ENCODE assay signal across 11 cellular contexts in genomic region chr7:100352230-100352781, GRCh38. TPM values are rescaled to one million over a fixed set of nuclear protein-coding genes. Genes with fewer than 3 reads are reported as not detected.
DNase-seq lines count a peak whose midpoint lies in the region; ATAC-seq, FAIRE-seq and TF ChIP-seq lines count a peak whose summit lies in the region.
"Not testable (repeated sequence)": the region's sequence is repeated elsewhere in the genome, so short reads cannot be mapped to it uniquely, and the experiment has no call there.
"Had no signal": no experiment of that assay in that cellular context is flagged by ENCODE, and none has a peak within 500 bp of the region (broad histone marks: within the 10 kb centered on the region; RNA-seq: fewer than 3 reads in every experiment).

No MANE protein-coding gene starts in this region.

- not testable (repeated sequence) for H3K4me3 ChIP-seq in bronchial epithelial cell (ENCODE audit: low read depth, low read length); HepG2 (replicated peaks in 1 of 3; ENCODE audit: insufficient read depth in 1 of 3, low read depth in 2 of 3, low read length in 3 of 3)

- peaks cover 10% of the 10 kb centered on the region for H3K4me1 Mint-ChIP-seq in CD4-positive, alpha-beta T cell (ENCODE audit: low read depth)
- H3K4me1 Mint-ChIP-seq in H9, result not testable (repeated sequence)
- H3K4me1 Mint-ChIP-seq in activated CD4-positive, alpha-beta T cell treated with anti-CD3 and anti-CD28 coated beads, Interleukin-2, amount 10 ng/mL, durations not matched to agents 7 days and 5 days, result peaks cover 27% of the 10 kb centered on the region
- H3K4me1 Mint-ChIP-seq in activated naive CD4-positive, alpha-beta T cell treated with anti-CD3 and anti-CD28 coated beads, Interleukin-2, amount 10 ng/mL, durations not matched to agents 7 days and 5 days, result peaks cover 37% of the 10 kb centered on the region
- peaks cover 28 to 59% of the 10 kb centered on the region in 2 donors for H3K4me1 Mint-ChIP-seq in natural killer cell
- H3K4me1 Mint-ChIP-seq in stimulated activated naive B cell treated with anti-CD40 and anti-IgM and Interleukin-4, amounts not matched to agents 10 μg/mL and 1 μg/mL and 100 μg/mL, for 72 hours, result peaks cover 21 to 28% of the 10 kb centered on the region in 2 donors

- not testable (repeated sequence) for H3K79me1 ChIP-seq in H9 (ENCODE audit: insufficient read depth, low read depth, low read length, poor library complexity, severe bottlenecking)

- H4K5ac ChIP-seq in H9 (ENCODE audit: insufficient read length, low read depth, low read length), result not testable (repeated sequence)

- not testable (repeated sequence) for H3K23me2 ChIP-seq in H9 (ENCODE audit: insufficient read length, low read depth, low read length, poor library complexity, severe bottlenecking)

- TF ChIP-seq CTCF in CD4-positive, alpha-beta T cell (IDR thresholded peaks at IDR 0.05); H9 (conservative IDR thresholded peaks at IDR 0.05); bronchial epithelial cell (IDR thresholded peaks at IDR 0.05; ENCODE audit: insufficient read depth, low read length, severe bottlenecking); HepG2 (CRISPR knock-in tag; IDR thresholded peaks at IDR 0.05); natural killer cell (IDR thresholded peaks at IDR 0.05): not testable (repeated sequence)

- H4K20me1 ChIP-seq in H9 (ENCODE audit: control insufficient read depth, insufficient read depth, insufficient read length); HepG2 (ENCODE audit: insufficient read depth, low read length): not testable (repeated sequence)

- H3K27me3 Mint-ChIP-seq in CD4-positive, alpha-beta T cell; H9 (ENCODE audit: low read depth); activated CD4-positive, alpha-beta T cell treated with anti-CD3 and anti-CD28 coated beads, Interleukin-2, amount 10 ng/mL, durations not matched to agents 7 days and 5 days; activated naive CD4-positive, alpha-beta T cell treated with anti-CD3 and anti-CD28 coated beads, Interleukin-2, amount 10 ng/mL, durations not matched to agents 7 days and 5 days; natural killer cell (ENCODE audit: low read depth in 2 of 2); stimulated activated naive B cell treated with anti-CD40 and anti-IgM and Interleukin-4, amounts not matched to agents 10 μg/mL and 1 μg/mL and 100 μg/mL, for 72 hours: not testable (repeated sequence)

- not testable (repeated sequence) for H3K18ac ChIP-seq in H9 (ENCODE audit: insufficient read length, low read depth, low read length)

- H3K27ac ChIP-seq in CD4-positive, alpha-beta T cell (ENCODE audit: low read depth, low read length); H9 (ENCODE audit: insufficient read length, low read depth, low read length); HepG2 (ENCODE audit: extremely low read length, insufficient read depth, low read length): not testable (repeated sequence)

- TF ChIP-seq POLR2A in HepG2 (IDR thresholded peaks at IDR 0.05; ENCODE audit: insufficient read depth in 1 of 2, low read depth in 2 of 2, low read length in 2 of 2), result not testable (repeated sequence)

- POLR2A ChIA-PET in CD4-positive, alpha-beta T cell (lab: Charles Lee); activated CD4-positive, alpha-beta T cell treated with anti-CD3 and anti-CD28 coated beads, Interleukin-2, amount 10 ng/mL, durations not matched to agents 7 days and 5 days (lab: Charles Lee); HepG2 (lab: Yijun Ruan, JAX): not testable (repeated sequence)

- not testable (repeated sequence) for H4K8ac ChIP-seq in H9 (replicated peaks; ENCODE audit: insufficient read length, low read depth, low read length)

- peak; percentile 28 for FAIRE-seq in bronchial epithelial cell (lab: Jason Lieb, UNC)
- not testable (repeated sequence) for FAIRE-seq in HepG2 (lab: Jason Lieb, UNC)

- in situ Hi-C loops in HepG2 (cut with HindIII; ENCODE audit: extremely low pct_ligation_motif_present, low pct_unique_long_range_greater_than_20kb), result not testable (repeated sequence)

- peaks cover 71% of the 10 kb centered on the region for H3K36me3 Mint-ChIP-seq in CD4-positive, alpha-beta T cell (ENCODE audit: low read depth)
- H3K36me3 Mint-ChIP-seq in H9 (ENCODE audit: insufficient read depth in 1 of 3, low read depth in 3 of 3), result peaks cover 40 to 82% (median 72%) of the 10 kb centered on the region in 3 experiments; a peak in 6 of 7 replicates
- H3K36me3 Mint-ChIP-seq in activated CD4-positive, alpha-beta T cell treated with anti-CD3 and anti-CD28 coated beads, Interleukin-2, amount 10 ng/mL, durations not matched to agents 7 days and 5 days (ENCODE audit: low read depth), result peaks cover 43% of the 10 kb centered on the region
- peaks cover 49% of the 10 kb centered on the region for H3K36me3 Mint-ChIP-seq in activated naive CD4-positive, alpha-beta T cell treated with anti-CD3 and anti-CD28 coated beads, Interleukin-2, amount 10 ng/mL, durations not matched to agents 7 days and 5 days
- not testable (repeated sequence) for H3K36me3 Mint-ChIP-seq in natural killer cell
- H3K36me3 Mint-ChIP-seq in stimulated activated naive B cell treated with anti-CD40 and anti-IgM and Interleukin-4, amounts not matched to agents 10 μg/mL and 1 μg/mL and 100 μg/mL, for 72 hours, result peaks cover 58 to 62% of the 10 kb centered on the region in 2 donors

- H2BK15ac ChIP-seq in H9 (ENCODE audit: low read depth, low read length), result not testable (repeated sequence)

- not testable (repeated sequence) for H3K79me2 ChIP-seq in H9 (ENCODE audit: insufficient read depth, low read length); HepG2 (ENCODE audit: insufficient read depth, low read length)

- not testable (repeated sequence) for H3K4ac ChIP-seq in H9 (ENCODE audit: low read depth, low read length)

- CTCF ChIA-PET in CD4-positive, alpha-beta T cell (lab: Charles Lee); activated CD4-positive, alpha-beta T cell treated with anti-CD3 and anti-CD28 coated beads, Interleukin-2, amount 10 ng/mL, durations not matched to agents 7 days and 5 days (lab: Charles Lee); activated naive CD4-positive, alpha-beta T cell treated with anti-CD3 and anti-CD28 coated beads, Interleukin-2, amount 10 ng/mL, durations not matched to agents 7 days and 5 days (lab: Charles Lee); HepG2 (lab: Yijun Ruan, JAX; ENCODE audit: low intra/inter-chr PET ratio, low total read pairs): not testable (repeated sequence)

- peak; percentile 85 for ATAC-seq in CD4-positive, alpha-beta T cell (ENCODE audit: poor library complexity)
- not testable (repeated sequence) for ATAC-seq in HepG2
- ATAC-seq in natural killer cell, result peak; percentile 79 to 87 (median 85)
- ATAC-seq in stimulated activated naive B cell treated with anti-CD40 and anti-IgM and Interleukin-4, amounts not matched to agents 10 μg/mL and 1 μg/mL and 100 μg/mL, for 72 hours (replicated peaks), result peak in 1 of 2 donors; percentile 43

- not testable (repeated sequence) for H3K4me2 ChIP-seq in H9 (ENCODE audit: insufficient read depth, insufficient read length, low read length); HepG2 (ENCODE audit: low read depth, low read length)

- intact Hi-C loops in CD4-positive, alpha-beta T cell (cut with DNase I, micrococcal nuclease); HepG2 (cut with micrococcal nuclease; ENCODE audit: unreplicated experiment): not testable (repeated sequence)
- intact Hi-C loops in natural killer cell (cut with micrococcal nuclease), result loop anchor here (2.0 kb wide), 1 partner anchor 16 kb away; no protein-coding TSS in a partner anchor

- not testable (repeated sequence) for H2BK12ac ChIP-seq in H9 (ENCODE audit: insufficient read length, low read depth, low read length)

- not testable (repeated sequence) for H2AFZ ChIP-seq in H9 (ENCODE audit: low read length); HepG2 (ENCODE audit: low read length)

- H3K4me3 Mint-ChIP-seq in CD4-positive, alpha-beta T cell; H9; activated CD4-positive, alpha-beta T cell treated with anti-CD3 and anti-CD28 coated beads, Interleukin-2, amount 10 ng/mL, durations not matched to agents 7 days and 5 days; activated naive CD4-positive, alpha-beta T cell treated with anti-CD3 and anti-CD28 coated beads, Interleukin-2, amount 10 ng/mL, durations not matched to agents 7 days and 5 days; stimulated activated naive B cell treated with anti-CD40 and anti-IgM and Interleukin-4, amounts not matched to agents 10 μg/mL and 1 μg/mL and 100 μg/mL, for 72 hours: not testable (repeated sequence)
- peak overlapping the region; percentile 95 for H3K4me3 Mint-ChIP-seq in natural killer cell

- not testable (repeated sequence) for H3K9me3 Mint-ChIP-seq in CD4-positive, alpha-beta T cell; H9; activated CD4-positive, alpha-beta T cell treated with anti-CD3 and anti-CD28 coated beads, Interleukin-2, amount 10 ng/mL, durations not matched to agents 7 days and 5 days; activated naive CD4-positive, alpha-beta T cell treated with anti-CD3 and anti-CD28 coated beads, Interleukin-2, amount 10 ng/mL, durations not matched to agents 7 days and 5 days; natural killer cell; stimulated activated naive B cell treated with anti-CD40 and anti-IgM and Interleukin-4, amounts not matched to agents 10 μg/mL and 1 μg/mL and 100 μg/mL, for 72 hours

- H2BK20ac ChIP-seq in H9 (ENCODE audit: low read depth, low read length, poor library complexity, severe bottlenecking), result not testable (repeated sequence)

- H3K14ac ChIP-seq in H9 (ENCODE audit: insufficient read depth, low read length), result not testable (repeated sequence)

- not testable (repeated sequence) for H2AK5ac ChIP-seq in H9 (ENCODE audit: insufficient read length, low read length)

- H2BK5ac ChIP-seq in H9 (ENCODE audit: insufficient read length, low read length), result not testable (repeated sequence)

- H3K36me3 ChIP-seq in bronchial epithelial cell (ENCODE audit: control insufficient read depth, insufficient read depth, low read length) (peaks cover 51% of the 10 kb centered on the region), HepG2 (replicated peaks in 1 of 2; ENCODE audit: control insufficient read depth in 1 of 2, insufficient read depth in 2 of 2, low read length in 2 of 2) (peaks cover 28 to 83% of the 10 kb centered on the region in 2 experiments)

- H3K9ac ChIP-seq in H9 (ENCODE audit: extremely low read depth, insufficient read length, low read length); HepG2 (ENCODE audit: insufficient read depth, low read depth, low read length): not testable (repeated sequence)

- H3K4me1 ChIP-seq in H9 (ENCODE audit: insufficient read depth, low read length); HepG2 (ENCODE audit: insufficient read depth, low read length): not testable (repeated sequence)

- WGBS in H9 (ENCODE audit: extremely low coverage, insufficient read length, low lambda C conversion rate), result no CpG with 5 or more reads among the region's 18 CpGs
- 97% methylated on average over 7 of the region's 18 CpGs for WGBS in HepG2 (ENCODE audit: low lambda C conversion rate)

- H3T11ph ChIP-seq in H9 (ENCODE audit: low read length), result not testable (repeated sequence)

- TF ChIP-seq EP300 in HepG2 (IDR thresholded peaks at IDR 0.05; ENCODE audit: low read depth in 2 of 2, low read length in 2 of 2); HepG2 (CRISPR knock-in tag; IDR thresholded peaks at IDR 0.05; ENCODE audit: borderline replicate concordance): not testable (repeated sequence)

- H3K9me3 ChIP-seq in CD4-positive, alpha-beta T cell (ENCODE audit: control insufficient read depth, low read length); H9 (ENCODE audit: control insufficient read depth, low read depth, low read length); HepG2 (ENCODE audit: low read length): not testable (repeated sequence)

- H3K56ac ChIP-seq in H9 (ENCODE audit: insufficient read length, low read depth, low read length), result not testable (repeated sequence)

- not testable (repeated sequence) for DNase-seq in CD4-positive, alpha-beta T cell; activated CD4-positive, alpha-beta T cell treated with anti-CD3 and anti-CD28 coated beads, Interleukin-2, amount 10 ng/mL, durations not matched to agents 7 days and 5 days; activated naive CD4-positive, alpha-beta T cell treated with anti-CD3 and anti-CD28 coated beads, Interleukin-2, amount 10 ng/mL, durations not matched to agents 7 days and 5 days; bronchial epithelial cell (ENCODE audit: low read depth); HepG2 (ENCODE audit: low spot score); natural killer cell; stimulated activated naive B cell treated with anti-CD40 and anti-IgM and Interleukin-4, amounts not matched to agents 10 μg/mL and 1 μg/mL and 100 μg/mL, for 72 hours
- DNase-seq in H9, result peak; percentile 14

- H4K91ac ChIP-seq in H9 (ENCODE audit: insufficient read length, low read depth, low read length), result not testable (repeated sequence)

- H2BK120ac ChIP-seq in H9 (ENCODE audit: low read depth, low read length, poor library complexity, severe bottlenecking), result not testable (repeated sequence)

- not testable (repeated sequence) for H3K27ac Mint-ChIP-seq in CD4-positive, alpha-beta T cell; H9
- peak overlapping the region; percentile 73 for H3K27ac Mint-ChIP-seq in activated CD4-positive, alpha-beta T cell treated with anti-CD3 and anti-CD28 coated beads, Interleukin-2, amount 10 ng/mL, durations not matched to agents 7 days and 5 days
- peak overlapping the region; percentile 80 for H3K27ac Mint-ChIP-seq in activated naive CD4-positive, alpha-beta T cell treated with anti-CD3 and anti-CD28 coated beads, Interleukin-2, amount 10 ng/mL, durations not matched to agents 7 days and 5 days
- H3K27ac Mint-ChIP-seq in natural killer cell, result peak overlapping the region; percentile 92 to 98
- H3K27ac Mint-ChIP-seq in stimulated activated naive B cell treated with anti-CD40 and anti-IgM and Interleukin-4, amounts not matched to agents 10 μg/mL and 1 μg/mL and 100 μg/mL, for 72 hours, result peak overlapping the region; percentile 37

- not testable (repeated sequence) for BruUV-seq in HepG2 (replicated peaks; lab: Mats Ljungman, UMichigan)

- not testable (repeated sequence) for H3K27me3 ChIP-seq in CD4-positive, alpha-beta T cell (ENCODE audit: control insufficient read depth, insufficient read depth, low read length); H9 (ENCODE audit: insufficient read depth, low read length); bronchial epithelial cell (ENCODE audit: control insufficient read depth, insufficient read depth, low read length); HepG2 (ENCODE audit: control insufficient read depth in 1 of 2, insufficient read depth in 2 of 2, low read length in 2 of 2)

- TF ChIP-seq RAD21 in HepG2 (CRISPR knock-in tag; IDR thresholded peaks at IDR 0.05), result not testable (repeated sequence)

- not testable (repeated sequence) for H3K23ac ChIP-seq in H9 (ENCODE audit: insufficient read length, low read depth, low read length)

RNA-seq across cellular contexts. Expression of gene PILRB, which starts 5.6 kb away (rescaled TPM):
- total RNA-seq in CD4-positive, alpha-beta T cell, result 10 to 100 TPM; 56.4 to 67.6 TPM
- total RNA-seq in H9 (2021) (43.5 and 50.1 TPM in 2 replicates), bronchial epithelial cell (5.5 and 7.8 TPM in 2 replicates), HepG2 (2016; rRNA removed; fragmentation: Illumina TruSeq; extraction: Trizol) (5.6 and 16.6 TPM in 2 replicates), natural killer cell (100 to 1,000 TPM; 143 to 206 (median 157) TPM)
- total RNA-seq in activated CD4-positive, alpha-beta T cell treated with anti-CD3 and anti-CD28 coated beads, Interleukin-2, amount 10 ng/mL, durations not matched to agents 7 days and 5 days, result 10 to 100 TPM; 50.6 to 56.2 TPM
- 12.8 and 13.9 TPM in 2 replicates for total RNA-seq in HepG2 (2016; cell fraction: cytosol; rRNA removed; fragmentation: Illumina TruSeq; extraction: Trizol; ENCODE audit: low read depth)
- 3.9 and 16.7 TPM in 2 replicates for total RNA-seq in HepG2 (2016; cell fraction: insoluble cytoplasmic fraction; rRNA removed; fragmentation: Illumina TruSeq; extraction: Trizol)
- total RNA-seq in HepG2 (2016; cell fraction: membrane; rRNA removed; fragmentation: Illumina TruSeq; extraction: Trizol), result 13.5 and 15.0 TPM in 2 replicates
- 21.2 TPM in 2 replicates for total RNA-seq in HepG2 (2016; cell fraction: nucleus; rRNA removed; fragmentation: Illumina TruSeq; extraction: Trizol)
- 33.0 and 33.8 TPM in 2 replicates for polyA plus RNA-seq in HepG2 (2011; rRNA removed)
- polyA plus RNA-seq in HepG2 (2011; cell fraction: cytosol; rRNA removed), result 11.8 and 15.4 TPM in 2 replicates
- 225 and 245 TPM in 2 replicates for polyA plus RNA-seq in HepG2 (2011; cell fraction: nucleus; rRNA removed)
- polyA plus RNA-seq in HepG2 (2012), result 9.7 and 13.3 TPM in 2 replicates
- polyA plus RNA-seq in HepG2 (2016; cell fraction: cytosol; fragmentation: Illumina TruSeq; extraction: Trizol; ENCODE audit: low read depth), result 6.0 and 6.1 TPM in 2 replicates
- polyA plus RNA-seq in HepG2 (2016; cell fraction: insoluble cytoplasmic fraction; fragmentation: Illumina TruSeq; extraction: Trizol; ENCODE audit: low read depth), result 4.8 and 5.6 TPM in 2 replicates
- polyA plus RNA-seq in HepG2 (2016; cell fraction: membrane; fragmentation: Illumina TruSeq; extraction: Trizol; ENCODE audit: low read depth), result 6.2 and 8.7 TPM in 2 replicates
- polyA plus RNA-seq in HepG2 (2016; cell fraction: nucleus; fragmentation: Illumina TruSeq; extraction: Trizol; ENCODE audit: insufficient read depth, low read depth), result 70.3 and 84.6 TPM in 2 replicates
- 11.9 and 38.3 TPM in 2 replicates for polyA minus RNA-seq in HepG2 (2011; rRNA and poly(A)+ RNA removed; ENCODE audit: low replicate concordance)
- 1.8 and 1.9 TPM in 2 replicates for polyA minus RNA-seq in HepG2 (2011; cell fraction: cytosol; rRNA and poly(A)+ RNA removed)
- polyA minus RNA-seq in HepG2 (2011; cell fraction: nucleus; rRNA and poly(A)+ RNA removed), result 19.1 and 21.0 TPM in 2 replicates

RNA-seq across cellular contexts. Expression of gene PILRA, which starts 21.0 kb away (rescaled TPM):
- 1 to 10 TPM; 4.6 to 5.3 TPM for total RNA-seq in CD4-positive, alpha-beta T cell
- total RNA-seq in H9 (2021), result 3.2 and 3.3 TPM in 2 replicates
- total RNA-seq in activated CD4-positive, alpha-beta T cell treated with anti-CD3 and anti-CD28 coated beads, Interleukin-2, amount 10 ng/mL, durations not matched to agents 7 days and 5 days, result 1 to 10 TPM; 1.8 to 2.7 TPM
- 0.13 TPM in 1 of 2 replicates, not detected in the other for total RNA-seq in bronchial epithelial cell
- total RNA-seq in HepG2 (2016; rRNA removed; fragmentation: Illumina TruSeq; extraction: Trizol), result 0.13 TPM in 1 of 2 replicates, not detected in the other
- total RNA-seq in HepG2 (2016; cell fraction: cytosol; rRNA removed; fragmentation: Illumina TruSeq; extraction: Trizol; ENCODE audit: low read depth), result not detected in 2 replicates
- 0.13 and 0.24 TPM in 2 replicates for total RNA-seq in HepG2 (2016; cell fraction: insoluble cytoplasmic fraction; rRNA removed; fragmentation: Illumina TruSeq; extraction: Trizol)
- not detected in 2 replicates for total RNA-seq in HepG2 (2016; cell fraction: membrane; rRNA removed; fragmentation: Illumina TruSeq; extraction: Trizol)
- total RNA-seq in HepG2 (2016; cell fraction: nucleus; rRNA removed; fragmentation: Illumina TruSeq; extraction: Trizol), result not detected in 2 replicates
- polyA plus RNA-seq in HepG2 (2011; rRNA removed), result 0.97 and 1.3 TPM in 2 replicates
- polyA plus RNA-seq in HepG2 (2011; cell fraction: cytosol; rRNA removed), result 0.24 and 0.41 TPM in 2 replicates
- 3.1 and 3.6 TPM in 2 replicates for polyA plus RNA-seq in HepG2 (2011; cell fraction: nucleus; rRNA removed)
- polyA plus RNA-seq in HepG2 (2012), result 0.39 and 1.1 TPM in 2 replicates
- polyA plus RNA-seq in HepG2 (2016; cell fraction: cytosol; fragmentation: Illumina TruSeq; extraction: Trizol; ENCODE audit: low read depth), result not detected in 2 replicates
- 0.34 TPM in 1 of 2 replicates, not detected in the other for polyA plus RNA-seq in HepG2 (2016; cell fraction: insoluble cytoplasmic fraction; fragmentation: Illumina TruSeq; extraction: Trizol; ENCODE audit: low read depth)
- 0.14 TPM in 1 of 2 replicates, not detected in the other for polyA plus RNA-seq in HepG2 (2016; cell fraction: membrane; fragmentation: Illumina TruSeq; extraction: Trizol; ENCODE audit: low read depth)
- 0.79 and 1.7 TPM in 2 replicates for polyA plus RNA-seq in HepG2 (2016; cell fraction: nucleus; fragmentation: Illumina TruSeq; extraction: Trizol; ENCODE audit: insufficient read depth, low read depth)
- 1.4 and 10.4 TPM in 2 replicates for polyA minus RNA-seq in HepG2 (2011; rRNA and poly(A)+ RNA removed; ENCODE audit: low replicate concordance)
- polyA minus RNA-seq in HepG2 (2011; cell fraction: cytosol; rRNA and poly(A)+ RNA removed), result not detected in 2 replicates
- 1.6 and 1.9 TPM in 2 replicates for polyA minus RNA-seq in HepG2 (2011; cell fraction: nucleus; rRNA and poly(A)+ RNA removed)
- 10 to 100 TPM; 18.8 to 38.8 (median 29.4) TPM for total RNA-seq in natural killer cell
- total RNA-seq: A172 had no signal

RNA-seq across cellular contexts. Expression of gene SPDYE3, which starts 44.8 kb away (rescaled TPM):
- total RNA-seq in CD4-positive, alpha-beta T cell, result not detected
- not detected in 2 replicates for total RNA-seq in H9 (2021)
- total RNA-seq in activated CD4-positive, alpha-beta T cell treated with anti-CD3 and anti-CD28 coated beads, Interleukin-2, amount 10 ng/mL, durations not matched to agents 7 days and 5 days, result not detected
- total RNA-seq in bronchial epithelial cell, result not detected in 2 replicates
- total RNA-seq in HepG2 (2016; rRNA removed; fragmentation: Illumina TruSeq; extraction: Trizol), result not detected in 2 replicates
- not detected in 2 replicates for total RNA-seq in HepG2 (2016; cell fraction: cytosol; rRNA removed; fragmentation: Illumina TruSeq; extraction: Trizol; ENCODE audit: low read depth)
- total RNA-seq in HepG2 (2016; cell fraction: insoluble cytoplasmic fraction; rRNA removed; fragmentation: Illumina TruSeq; extraction: Trizol), result not detected in 2 replicates
- not detected in 2 replicates for total RNA-seq in HepG2 (2016; cell fraction: membrane; rRNA removed; fragmentation: Illumina TruSeq; extraction: Trizol)
- total RNA-seq in HepG2 (2016; cell fraction: nucleus; rRNA removed; fragmentation: Illumina TruSeq; extraction: Trizol), result not detected in 2 replicates
- not detected in 2 replicates for polyA plus RNA-seq in HepG2 (2011; rRNA removed)
- not detected in 2 replicates for polyA plus RNA-seq in HepG2 (2011; cell fraction: cytosol; rRNA removed)
- not detected in 2 replicates for polyA plus RNA-seq in HepG2 (2011; cell fraction: nucleus; rRNA removed)
- polyA plus RNA-seq in HepG2 (2012), result 1.7 and 3.2 TPM in 2 replicates
- polyA plus RNA-seq in HepG2 (2016; cell fraction: cytosol; fragmentation: Illumina TruSeq; extraction: Trizol; ENCODE audit: low read depth), result not detected in 2 replicates
- not detected in 2 replicates for polyA plus RNA-seq in HepG2 (2016; cell fraction: insoluble cytoplasmic fraction; fragmentation: Illumina TruSeq; extraction: Trizol; ENCODE audit: low read depth)
- polyA plus RNA-seq in HepG2 (2016; cell fraction: membrane; fragmentation: Illumina TruSeq; extraction: Trizol; ENCODE audit: low read depth), result not detected in 2 replicates
- polyA plus RNA-seq in HepG2 (2016; cell fraction: nucleus; fragmentation: Illumina TruSeq; extraction: Trizol; ENCODE audit: insufficient read depth, low read depth), result not detected in 2 replicates
- not detected in 2 replicates for polyA minus RNA-seq in HepG2 (2011; rRNA and poly(A)+ RNA removed; ENCODE audit: low replicate concordance)
- not detected in 2 replicates for polyA minus RNA-seq in HepG2 (2011; cell fraction: cytosol; rRNA and poly(A)+ RNA removed)
- polyA minus RNA-seq in HepG2 (2011; cell fraction: nucleus; rRNA and poly(A)+ RNA removed), result not detected in 2 replicates
- total RNA-seq in natural killer cell, result not detected
- total RNA-seq: A172, H4, HFFc6 had no signal
